Comparison of ENCODE assay signal across 22 cellular contexts in the genomic region with DNA sequence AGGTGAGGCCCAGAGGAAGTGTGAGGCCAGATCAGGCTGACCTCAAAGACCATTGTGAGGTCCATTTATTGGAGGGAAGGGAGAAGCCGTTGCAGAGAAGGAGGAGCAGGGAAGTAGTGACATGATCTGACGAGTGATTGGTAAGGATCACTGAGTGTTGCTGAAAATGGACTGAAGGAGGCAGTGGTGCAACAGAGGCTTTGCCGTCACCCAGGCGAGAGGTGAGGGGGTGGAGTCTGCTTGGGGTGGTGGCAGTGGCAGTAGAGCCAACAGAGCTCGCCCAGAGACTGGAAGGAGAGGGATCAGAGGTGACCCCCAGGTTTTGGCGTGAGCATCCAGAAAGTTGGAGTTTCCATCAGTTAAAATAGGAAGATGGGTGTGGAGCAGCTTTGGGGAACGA.
"Had no signal": no experiment of that assay in that cellular context is flagged by ENCODE, and none has a peak within 500 bp of the region (broad histone marks: within the 10 kb centered on the region; RNA-seq: fewer than 3 reads in every experiment).

No MANE protein-coding gene starts in this region.

- H3K27ac ChIP-seq: body of pancreas, dorsolateral prefrontal cortex, ovary, psoas muscle, stomach, upper lobe of left lung, VCaP had no signal

- H3K4me3 ChIP-seq: body of pancreas, dorsolateral prefrontal cortex, ovary, psoas muscle, stomach, upper lobe of left lung had no signal

- H3K36me3 ChIP-seq: ovary, stomach, upper lobe of left lung had no signal

- H3K4me3 Mint-ChIP-seq: activated CD8-positive, alpha-beta T cell treated with anti-CD3 and anti-CD28 coated beads, Interleukin-2, amount 10 ng/mL, durations not matched to agents 7 days and 5 days; activated naive CD4-positive, alpha-beta T cell treated with anti-CD3 and anti-CD28 coated beads for 36 hours; activated T-cell treated with anti-CD3 and anti-CD28 coated beads, Interleukin-2, amount 50 U/mL, for 4 hours; immature natural killer cell; memory B cell; naive thymus-derived CD8-positive, alpha-beta T cell had no signal

- DNase-seq: activated CD4-positive, alpha-beta T cell treated with anti-CD3 and anti-CD28 coated beads for 4 hours; activated CD8-positive, alpha-beta T cell treated with anti-CD3 and anti-CD28 coated beads, Interleukin-2, amount 10 ng/mL, durations not matched to agents 7 days and 5 days; activated naive CD4-positive, alpha-beta T cell treated with anti-CD3 and anti-CD28 coated beads for 36 hours; activated T-cell treated with anti-CD3 and anti-CD28 coated beads, Interleukin-2, amount 50 U/mL, for 4 hours; body of pancreas; central memory CD4-positive, alpha-beta T cell; dorsolateral prefrontal cortex; foreskin melanocyte; immature natural killer cell; naive thymus-derived CD8-positive, alpha-beta T cell; ovary; psoas muscle; right cardiac atrium; small intestine; stimulated activated CD4-positive, alpha-beta T cell treated with anti-CD3 and anti-CD28 coated beads, Interleukin-15, amount 100 ng/mL, for 24 hours; stimulated activated CD4-positive, alpha-beta T cell treated with anti-CD3 and anti-CD28 coated beads, Interleukin-2, amount 100 ng/mL, for 48 hours; stomach; SW 1271; T-helper 2 cell; upper lobe of left lung had no signal

- ATAC-seq: activated CD8-positive, alpha-beta T cell treated with anti-CD3 and anti-CD28 coated beads, Interleukin-2, amount 10 ng/mL, durations not matched to agents 7 days and 5 days; activated T-cell treated with anti-CD3 and anti-CD28 coated beads, Interleukin-2, amount 50 U/mL, for 4 hours; body of pancreas; naive thymus-derived CD8-positive, alpha-beta T cell; psoas muscle; right cardiac atrium had no signal

- H3K27ac Mint-ChIP-seq: activated CD8-positive, alpha-beta T cell treated with anti-CD3 and anti-CD28 coated beads, Interleukin-2, amount 10 ng/mL, durations not matched to agents 7 days and 5 days; activated naive CD4-positive, alpha-beta T cell treated with anti-CD3 and anti-CD28 coated beads for 36 hours; immature natural killer cell; memory B cell had no signal

- H3K27me3 ChIP-seq: body of pancreas, ovary, stomach, upper lobe of left lung had no signal

- H3K9me3 ChIP-seq: body of pancreas, ovary, psoas muscle, stomach, upper lobe of left lung had no signal

- H3K9me3 Mint-ChIP-seq: activated T-cell treated with anti-CD3 and anti-CD28 coated beads, Interleukin-2, amount 50 U/mL, for 4 hours; immature natural killer cell had no signal

- H3K4me1 Mint-ChIP-seq: immature natural killer cell; naive thymus-derived CD8-positive, alpha-beta T cell had no signal

- H3K4me1 ChIP-seq: body of pancreas, psoas muscle, stomach, upper lobe of left lung had no signal

- H3K36me3 Mint-ChIP-seq: immature natural killer cell; naive thymus-derived CD8-positive, alpha-beta T cell had no signal
